Comparison of ENCODE assay signal across 10 cellular contexts in genomic region chr7:97016392-97017196, GRCh38. TPM values are rescaled to one million over a fixed set of nuclear protein-coding genes. Genes with fewer than 3 reads are reported as not detected.
DNase-seq lines count a peak whose midpoint lies in the region; ATAC-seq and TF ChIP-seq lines count a peak whose summit lies in the region.
"Had no signal": no experiment of that assay in that cellular context is flagged by ENCODE, and none has a peak within 500 bp of the region (broad histone marks: within the 10 kb centered on the region; RNA-seq: fewer than 3 reads in every experiment).

No MANE protein-coding gene starts in this region.

- peak overlapping the region; percentile 19 for H3K4me2 ChIP-seq in H9 (ENCODE audit: insufficient read depth, insufficient read length, low read length)
- peak overlapping the region; percentile 26 for H3K4me2 ChIP-seq in parathyroid adenoma (ENCODE audit: low read length)
- H3K4me2 ChIP-seq in GM23248 (ENCODE audit: unreplicated experiment), result no peak overlapping the region

- TF ChIP-seq CTCF in H9 (conservative IDR thresholded peaks at IDR 0.05), result peak; percentile 55
- no peak for TF ChIP-seq CTCF in coronary artery (IDR thresholded peaks at IDR 0.05)
- no peak for TF ChIP-seq CTCF in parathyroid adenoma (IDR thresholded peaks at IDR 0.05)

- H2BK5ac ChIP-seq in H9 (ENCODE audit: insufficient read length, low read length), result no peak overlapping the region

- H3K4me1 ChIP-seq in H9 (ENCODE audit: insufficient read depth, low read length) (no peaks in the 10 kb centered on the region), parathyroid adenoma (no peaks in the 10 kb centered on the region), GM23248 (ENCODE audit: insufficient read depth) (no peaks in the 10 kb centered on the region)

- no peaks in the 10 kb centered on the region for H3K36me3 Mint-ChIP-seq in H9 (ENCODE audit: insufficient read depth in 1 of 3, low read depth in 3 of 3)

- no peak overlapping the region for H3K27ac Mint-ChIP-seq in H9
- H3K27ac Mint-ChIP-seq: activated T-helper 17 cell treated with anti-CD3 and anti-CD28 coated beads, Interleukin-2, amount 50 U/mL, for 72 hours had no signal

- H3K9me3 ChIP-seq in H9 (ENCODE audit: control insufficient read depth, low read depth, low read length), result no peaks in the 10 kb centered on the region
- H3K9me3 ChIP-seq in parathyroid adenoma (ENCODE audit: control insufficient read depth, low read length), result no peaks in the 10 kb centered on the region
- no peaks in the 10 kb centered on the region for H3K9me3 ChIP-seq in GM23248 (ENCODE audit: low read depth)

- H3K23me2 ChIP-seq in H9 (ENCODE audit: insufficient read length, low read depth, low read length, poor library complexity, severe bottlenecking), result peaks cover 5% of the 10 kb centered on the region

- H3K79me2 ChIP-seq in H9 (ENCODE audit: insufficient read depth, low read length) (no peaks in the 10 kb centered on the region), parathyroid adenoma (no peaks in the 10 kb centered on the region), GM23248 (ENCODE audit: insufficient read depth) (no peaks in the 10 kb centered on the region)

- peaks cover 3% of the 10 kb centered on the region for H4K20me1 ChIP-seq in H9 (ENCODE audit: control insufficient read depth, insufficient read depth, insufficient read length)
- no peaks in the 10 kb centered on the region for H4K20me1 ChIP-seq in GM23248 (ENCODE audit: insufficient read depth)

- no peak overlapping the region for H4K8ac ChIP-seq in H9 (replicated peaks; ENCODE audit: insufficient read length, low read depth, low read length)

- peak; percentile 91 for DNase-seq in H9
- DNase-seq in NCI-H2227 (lab: John Stamatoyannopoulos, UW; ENCODE audit: unreplicated experiment), result peak; percentile 77
- DNase-seq in coronary artery (ENCODE audit: low spot score), result no peak
- no peak for DNase-seq in HPDE6-E6E7 (ENCODE audit: extremely low spot score)
- DNase-seq in GM23248, result no peak

- H3T11ph ChIP-seq in H9 (ENCODE audit: low read length), result no peak overlapping the region

- no peak for ATAC-seq in HG03196 (IDR thresholded peaks at IDR 0.05; ENCODE audit: unreplicated experiment)
- ATAC-seq in HG02623 (IDR thresholded peaks at IDR 0.05; ENCODE audit: unreplicated experiment), result no peak
- ATAC-seq: activated T-helper 17 cell treated with anti-CD3 and anti-CD28 coated beads, Interleukin-2, amount 50 U/mL, for 72 hours had no signal

- H3K56ac ChIP-seq in H9 (ENCODE audit: insufficient read length, low read depth, low read length), result no peak overlapping the region

- H3K23ac ChIP-seq in H9 (ENCODE audit: insufficient read length, low read depth, low read length), result no peak overlapping the region

- H3K9me3 Mint-ChIP-seq in H9, result peaks cover 2 to 19% of the 10 kb centered on the region in 2 experiments; a peak in 4 of 5 replicates

- H3K36me3 ChIP-seq in parathyroid adenoma (ENCODE audit: control insufficient read depth, insufficient read depth, low read length) (no peaks in the 10 kb centered on the region), GM23248 (ENCODE audit: low read depth) (no peaks in the 10 kb centered on the region)

- in situ Hi-C loops in GM23248 (cut with MboI), result no loop called here

- no peak overlapping the region for H2BK15ac ChIP-seq in H9 (ENCODE audit: low read depth, low read length)

- H2AFZ ChIP-seq in H9 (ENCODE audit: low read length), result no peak overlapping the region
- peak overlapping the region; percentile 21 for H2AFZ ChIP-seq in parathyroid adenoma
- H2AFZ ChIP-seq in GM23248, result no peak overlapping the region

- H3K4me3 Mint-ChIP-seq in H9, result peak overlapping the region; percentile 52 to 80
- H3K4me3 Mint-ChIP-seq: activated T-helper 17 cell treated with anti-CD3 and anti-CD28 coated beads, Interleukin-2, amount 50 U/mL, for 72 hours had no signal

- no peak overlapping the region for H3K18ac ChIP-seq in H9 (ENCODE audit: insufficient read length, low read depth, low read length)

- no peak overlapping the region for H4K5ac ChIP-seq in H9 (ENCODE audit: insufficient read length, low read depth, low read length)

- no peak overlapping the region for H4K91ac ChIP-seq in H9 (ENCODE audit: insufficient read length, low read depth, low read length)

- no peak overlapping the region for H2BK120ac ChIP-seq in H9 (ENCODE audit: low read depth, low read length, poor library complexity, severe bottlenecking)

- H3K27ac ChIP-seq in H9 (ENCODE audit: insufficient read length, low read depth, low read length) (no peak overlapping the region), coronary artery (no peak overlapping the region), parathyroid adenoma (no peak overlapping the region), GM23248 (no peak overlapping the region)

- H3K9me2 ChIP-seq in GM23248 (ENCODE audit: insufficient read depth), result no peaks in the 10 kb centered on the region

- no peaks in the 10 kb centered on the region for H3K79me1 ChIP-seq in H9 (ENCODE audit: insufficient read depth, low read depth, low read length, poor library complexity, severe bottlenecking)

- H2BK12ac ChIP-seq in H9 (ENCODE audit: insufficient read length, low read depth, low read length), result no peak overlapping the region

- no peak overlapping the region for H2AK5ac ChIP-seq in H9 (ENCODE audit: insufficient read length, low read length)

- no peak overlapping the region for H3K4ac ChIP-seq in H9 (ENCODE audit: low read depth, low read length)

- no peaks in the 10 kb centered on the region for H3F3A ChIP-seq in GM23248 (ENCODE audit: insufficient read depth)

- peaks cover 100% of the 10 kb centered on the region for H3K27me3 Mint-ChIP-seq in H9 (ENCODE audit: low read depth)

- no peak overlapping the region for H2BK20ac ChIP-seq in H9 (ENCODE audit: low read depth, low read length, poor library complexity, severe bottlenecking)

- H3K9ac ChIP-seq in H9 (ENCODE audit: extremely low read depth, insufficient read length, low read length) (no peak overlapping the region), parathyroid adenoma (no peak overlapping the region), GM23248 (no peak overlapping the region)

- H3K14ac ChIP-seq in H9 (ENCODE audit: insufficient read depth, low read length), result no peak overlapping the region

- peaks cover 25 to 59% of the 10 kb centered on the region in 2 experiments for H3K4me1 Mint-ChIP-seq in H9
- H3K4me1 Mint-ChIP-seq: activated T-helper 17 cell treated with anti-CD3 and anti-CD28 coated beads, Interleukin-2, amount 50 U/mL, for 72 hours had no signal

- peaks cover 97% of the 10 kb centered on the region for H3K27me3 ChIP-seq in H9 (ENCODE audit: insufficient read depth, low read length)
- peaks cover 27% of the 10 kb centered on the region for H3K27me3 ChIP-seq in parathyroid adenoma (ENCODE audit: control insufficient read depth, insufficient read depth, low read length)
- peaks cover 96% of the 10 kb centered on the region for H3K27me3 ChIP-seq in GM23248 (replicated peaks; ENCODE audit: insufficient read depth)

- WGBS in H9 (ENCODE audit: extremely low coverage, insufficient read length, low lambda C conversion rate), result no CpG with 5 or more reads among the region's 55 CpGs
- 2 to 3% methylated on average over 49 to 52 of the region's 55 CpGs for WGBS in GM23248 (ENCODE audit: low coverage in 1 of 2, low lambda C conversion rate in 2 of 2, missing lambda C conversion rate in 2 of 2), 2 experiments

- peak overlapping the region; percentile 31 for H3K4me3 ChIP-seq in coronary artery
- H3K4me3 ChIP-seq in parathyroid adenoma (ENCODE audit: low read depth, low read length), result no peak overlapping the region
- H3K4me3 ChIP-seq in GM23248, result no peak overlapping the region

RNA-seq across cellular contexts. Expression of gene DLX5, which starts 8.0 kb away (rescaled TPM):
- 0.22 TPM in 1 of 2 replicates, not detected in the other for total RNA-seq in H9 (2021)
- not detected in 2 replicates for total RNA-seq in GM23248 (2014; rRNA removed; shearing (Covaris generic))
- polyA plus RNA-seq in GM23248 (2016; fragmentation: Nextera tagmentation; extraction: Ambion mirVana), result not detected in 2 replicates
- total RNA-seq: activated T-helper 17 cell treated with anti-CD3 and anti-CD28 coated beads, Interleukin-2, amount 50 U/mL, for 72 hours had no signal

RNA-seq across cellular contexts. Expression of gene DLX6, which starts 11.2 kb away (rescaled TPM):
- total RNA-seq in H9 (2021), result 0.24 TPM in 1 of 2 replicates, not detected in the other
- total RNA-seq in GM23248 (2014; rRNA removed; shearing (Covaris generic)), result not detected in 2 replicates
- polyA plus RNA-seq in GM23248 (2016; fragmentation: Nextera tagmentation; extraction: Ambion mirVana), result not detected in 2 replicates
- total RNA-seq: activated T-helper 17 cell treated with anti-CD3 and anti-CD28 coated beads, Interleukin-2, amount 50 U/mL, for 72 hours; subcutaneous adipose tissue had no signal

Comparison
In these comparisons a context has a peak if more than half of its experiments do, and no peak if none do; other contexts are left out.
1. DNase-seq: peak in H9 (single experiment) and NCI-H2227 (single experiment); none in coronary artery (single experiment), HPDE6-E6E7 (single experiment) and GM23248 (single experiment).